Comparison of ENCODE assay signal across 8 cellular contexts in the genomic region with DNA sequence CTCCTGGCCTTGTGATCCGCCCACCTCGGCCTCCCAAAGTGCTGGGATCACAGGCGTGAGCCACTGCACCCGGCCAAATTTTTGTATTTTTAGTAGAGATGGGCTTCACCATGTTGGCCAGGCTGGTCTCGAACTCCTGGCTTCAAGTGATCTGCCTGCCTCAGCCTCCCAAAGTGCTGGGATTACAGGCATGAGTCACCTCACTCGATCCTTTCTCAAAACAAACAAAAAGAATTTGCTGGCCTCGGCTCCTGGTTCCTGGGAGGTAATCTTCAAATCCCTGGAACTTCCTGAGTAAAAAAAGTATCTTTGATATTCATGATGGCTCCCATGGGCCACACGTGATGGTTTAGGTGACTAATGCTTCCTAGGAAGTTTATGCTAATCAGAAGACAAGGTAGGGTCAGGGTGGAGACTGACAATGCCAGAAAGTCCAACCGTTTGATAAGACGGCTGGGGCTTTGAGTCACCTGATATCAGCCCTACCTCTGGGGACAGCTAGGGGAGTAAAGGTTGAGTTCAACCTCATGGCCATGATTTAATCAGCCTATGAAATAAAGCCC.
DNase-seq lines count a peak whose midpoint lies in the region; TF ChIP-seq lines count a peak whose summit lies in the region.
"Not testable (repeated sequence)": the region's sequence is repeated elsewhere in the genome, so short reads cannot be mapped to it uniquely, and the experiment has no call there.

No MANE protein-coding gene starts in this region.

- TF ChIP-seq CTCF in brain microvascular endothelial cell (IDR thresholded peaks at IDR 0.05; ENCODE audit: low read depth, low read length, missing control alignments), result not testable (repeated sequence)

- in situ Hi-C loops in brain microvascular endothelial cell (cut with HindIII; ENCODE audit: low pct_ligation_motif_present, low sequenced_read_pairs), result loop anchor here (25.0 kb wide), 1 partner anchor 168 kb away; no protein-coding TSS in a partner anchor

- peak overlapping the region; percentile 23 for H3K27ac ChIP-seq in brain microvascular endothelial cell

- not testable (repeated sequence) for H3K36me3 ChIP-seq in brain microvascular endothelial cell (replicated peaks)

- H3K4me3 ChIP-seq in brain microvascular endothelial cell (ENCODE audit: low read depth, low read length); skeletal muscle cell (ENCODE audit: low read depth, low read length): not testable (repeated sequence)

- peak; percentile 27 for DNase-seq in DMS 273 (lab: John Stamatoyannopoulos, UW; ENCODE audit: unreplicated experiment)
- peak; percentile 82 for DNase-seq in HCEC 1CT
- DNase-seq in M059J (ENCODE audit: low read depth), result peak; percentile 99
- peak; percentile 69 for DNase-seq in T1000 (lab: John Stamatoyannopoulos, UW)
- DNase-seq in brain microvascular endothelial cell, result peak; percentile 49
- peak; percentile 29 for DNase-seq in fibroblast of peridontal ligament (ENCODE audit: extremely low read depth)
- DNase-seq in islet precursor cell, result peak; percentile 69
- peak; percentile 61 for DNase-seq in skeletal muscle cell (ENCODE audit: low read depth)

- not testable (repeated sequence) for H3K27me3 ChIP-seq in brain microvascular endothelial cell (replicated peaks)

Comparison
In these comparisons a context has a peak if more than half of its experiments do, and no peak if none do; other contexts are left out.
1. DNase-seq: peak in every context shown above with its lines; median percentile 99 in M059J; 82 in HCEC 1CT; 69 in T1000; 69 in islet precursor cell; 61 in skeletal muscle cell; 49 in brain microvascular endothelial cell; 29 in fibroblast of peridontal ligament; 27 in DMS 273.